Comparison of ENCODE assay signal across 15 cellular contexts in the genomic region with DNA sequence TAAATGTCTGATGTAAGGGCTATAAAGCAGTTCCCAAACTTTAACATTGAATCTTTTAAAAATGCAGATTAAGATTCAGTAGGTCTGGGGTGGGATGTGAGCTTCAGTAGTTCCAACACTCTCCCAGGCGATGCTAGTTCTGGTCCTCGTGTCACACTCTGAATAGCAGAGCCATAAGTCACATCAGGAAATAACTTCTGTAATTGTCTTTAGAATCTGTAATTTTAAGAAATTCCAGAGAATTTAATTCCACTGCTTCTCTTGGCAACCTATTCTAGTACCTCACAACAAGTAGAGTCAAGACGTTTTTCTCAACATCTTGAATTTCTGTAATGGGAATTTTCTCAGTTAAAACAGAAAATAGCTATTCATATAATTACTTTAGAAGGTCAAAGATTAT.
DNase-seq lines count a peak whose midpoint lies in the region; ATAC-seq, FAIRE-seq and TF ChIP-seq lines count a peak whose summit lies in the region.
"Had no signal": no experiment of that assay in that cellular context is flagged by ENCODE, and none has a peak within 500 bp of the region (broad histone marks: within the 10 kb centered on the region; RNA-seq: fewer than 3 reads in every experiment).

No MANE protein-coding gene starts in this region.

- TF ChIP-seq CTCF in astrocyte (IDR thresholded peaks at IDR 0.05; ENCODE audit: insufficient read depth, low read depth, low read length) = no peak
- TF ChIP-seq CTCF in fibroblast of pulmonary artery (IDR thresholded peaks at IDR 0.05; ENCODE audit: low read length, missing control alignments) = no peak
- TF ChIP-seq CTCF in osteocyte (IDR thresholded peaks at IDR 0.05) = no peak

- no peaks in the 10 kb centered on the region for H3K27me3 Mint-ChIP-seq in astrocyte (ENCODE audit: low read depth, unreplicated experiment)
- H3K27me3 Mint-ChIP-seq in osteocyte (ENCODE audit: unreplicated experiment) = no peaks in the 10 kb centered on the region
- H3K27me3 Mint-ChIP-seq: IgD-negative memory B cell had no signal

- H4K20me1 ChIP-seq in astrocyte (ENCODE audit: insufficient read depth, low read length) = no peaks in the 10 kb centered on the region
- H4K20me1 ChIP-seq: BLaER1 had no signal

- H3K79me2 ChIP-seq in astrocyte (ENCODE audit: insufficient read depth, low read length) = no peaks in the 10 kb centered on the region

- H3K27me3 ChIP-seq in astrocyte (ENCODE audit: insufficient read depth, low read length) = no peaks in the 10 kb centered on the region
- H3K27me3 ChIP-seq: BLaER1, SJCRH30 had no signal

- peaks cover 27% of the 10 kb centered on the region for H3K4me1 Mint-ChIP-seq in astrocyte (ENCODE audit: low read depth, unreplicated experiment)
- peaks cover 41% of the 10 kb centered on the region for H3K4me1 Mint-ChIP-seq in osteocyte (ENCODE audit: unreplicated experiment)

- no peak overlapping the region for H2AFZ ChIP-seq in astrocyte (ENCODE audit: low read depth, low read length)

- DNase-seq in ELR (ENCODE audit: low read depth) (peak; percentile 13), astrocyte (ENCODE audit: low read depth) (peak; percentile 33), fibroblast of pulmonary artery (ENCODE audit: low read depth) (peak; percentile 30), osteocyte (ENCODE audit: extremely low spot score, unreplicated experiment) (no peak), SHP77 (lab: John Stamatoyannopoulos, UW) (no peak), HK-2 (ENCODE audit: unreplicated experiment) (no peak)
- DNase-seq: H7, NCI-H146, NCI-H526, OCI-M1, RPMI8226, SJCRH30 had no signal

- H3K4me1 ChIP-seq in astrocyte (ENCODE audit: insufficient read depth, low read length) = peaks cover 14% of the 10 kb centered on the region
- H3K4me1 ChIP-seq: BLaER1 had no signal

- H3K9ac ChIP-seq in astrocyte (ENCODE audit: low read length) = no peak overlapping the region
- H3K9ac ChIP-seq: BLaER1 had no signal

- no peaks in the 10 kb centered on the region for H3K9me3 ChIP-seq in astrocyte (ENCODE audit: insufficient read depth, low read depth, low read length)
- H3K9me3 ChIP-seq: BLaER1, SJCRH30 had no signal

- no peak overlapping the region for H3K4me3 ChIP-seq in astrocyte (ENCODE audit: insufficient read depth, low read depth, low read length)
- no peak overlapping the region for H3K4me3 ChIP-seq in fibroblast of pulmonary artery (replicated peaks; ENCODE audit: low read depth, low read length)
- H3K4me3 ChIP-seq: BLaER1, SJCRH30 had no signal

- no peak overlapping the region for H3K4me3 Mint-ChIP-seq in astrocyte (ENCODE audit: unreplicated experiment)
- H3K4me3 Mint-ChIP-seq in osteocyte (ENCODE audit: unreplicated experiment) = no peak overlapping the region
- H3K4me3 Mint-ChIP-seq: IgD-negative memory B cell had no signal

- H3K36me3 Mint-ChIP-seq in astrocyte (ENCODE audit: low read depth, unreplicated experiment) (no peaks in the 10 kb centered on the region), osteocyte (ENCODE audit: unreplicated experiment) (peaks cover 9% of the 10 kb centered on the region)

- H3K9me3 Mint-ChIP-seq in astrocyte (ENCODE audit: unreplicated experiment) (no peaks in the 10 kb centered on the region), osteocyte (ENCODE audit: unreplicated experiment) (peaks cover 3% of the 10 kb centered on the region)
- H3K9me3 Mint-ChIP-seq: IgD-negative memory B cell had no signal

- no peak for ATAC-seq in GM18870 (IDR thresholded peaks at IDR 0.05; ENCODE audit: unreplicated experiment)

- H3K36me3 ChIP-seq in astrocyte (ENCODE audit: insufficient read depth, low read length) = no peaks in the 10 kb centered on the region
- H3K36me3 ChIP-seq: SJCRH30 had no signal

- H3K27ac Mint-ChIP-seq in astrocyte (ENCODE audit: unreplicated experiment) (no peak overlapping the region), osteocyte (ENCODE audit: unreplicated experiment) (peak overlapping the region; percentile 56)
- H3K27ac Mint-ChIP-seq: IgD-negative memory B cell had no signal

- FAIRE-seq in astrocyte (lab: Jason Lieb, UNC) = no peak

- peak overlapping the region; percentile 12 for H3K4me2 ChIP-seq in astrocyte (ENCODE audit: low read length)
- H3K4me2 ChIP-seq: BLaER1 had no signal

- no peak overlapping the region for H3K27ac ChIP-seq in astrocyte (ENCODE audit: low read depth, low read length)
- H3K27ac ChIP-seq: BLaER1, SJCRH30 had no signal

Comparison
In these comparisons a context has a peak if more than half of its experiments do, and no peak if none do; other contexts are left out.
1. DNase-seq: peak in ELR (single experiment), astrocyte (single experiment) and fibroblast of pulmonary artery (single experiment); none in osteocyte (single experiment), SHP77 (0 of 2) and HK-2 (single experiment).